Comparison of ENCODE assay signal across 1 cellular context in the genomic region with DNA sequence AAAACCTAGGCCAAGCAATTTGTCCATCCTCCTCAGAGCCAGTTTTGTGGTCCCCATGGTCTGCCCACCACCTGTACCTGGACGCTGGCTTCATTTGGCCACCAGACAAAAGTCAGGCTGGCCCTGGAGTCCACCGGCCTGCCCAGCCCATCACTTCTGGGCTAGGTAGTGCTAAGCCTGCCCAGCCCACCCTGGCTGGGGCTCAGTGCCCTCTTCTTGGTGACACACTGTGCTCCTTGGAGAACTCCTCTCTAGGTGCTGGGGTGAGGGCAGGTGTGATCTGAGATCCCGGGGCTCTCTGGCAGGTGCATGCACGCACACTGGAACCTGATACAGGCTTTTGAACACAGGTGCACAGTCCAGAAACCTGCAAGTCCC.
TF ChIP-seq lines count a peak whose summit lies in the region.

No MANE protein-coding gene starts in this region.

TF ChIP-seq in GM12878, 131 proteins besides CTCF, POLR2A, EP300 and RAD21:
- no peak for TF ChIP-seq CHD4 (IDR thresholded peaks at IDR 0.05)
- TF ChIP-seq MEF2A (IDR thresholded peaks at IDR 0.05; ENCODE audit: insufficient read depth, low read depth, low read length), result no peak
- TF ChIP-seq CEBPZ (IDR thresholded peaks at IDR 0.05; ENCODE audit: low read depth, low read length), result no peak
- TF ChIP-seq, protein P1, sequence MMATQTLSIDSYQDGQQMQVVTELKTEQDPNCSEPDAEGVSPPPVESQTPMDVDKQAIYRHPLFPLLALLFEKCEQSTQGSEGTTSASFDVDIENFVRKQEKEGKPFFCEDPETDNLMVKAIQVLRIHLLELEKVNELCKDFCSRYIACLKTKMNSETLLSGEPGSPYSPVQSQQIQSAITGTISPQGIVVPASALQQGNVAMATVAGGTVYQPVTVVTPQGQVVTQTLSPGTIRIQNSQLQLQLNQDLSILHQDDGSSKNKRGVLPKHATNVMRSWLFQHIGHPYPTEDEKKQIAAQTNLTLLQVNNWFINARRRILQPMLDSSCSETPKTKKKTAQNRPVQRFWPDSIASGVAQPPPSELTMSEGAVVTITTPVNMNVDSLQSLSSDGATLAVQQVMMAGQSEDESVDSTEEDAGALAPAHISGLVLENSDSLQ (IDR thresholded peaks at IDR 0.05), result no peak
- TF ChIP-seq MYC (IDR thresholded peaks at IDR 0.05; ENCODE audit: insufficient read depth, insufficient read length, insufficient replicate concordance, low read length, severe bottlenecking), result no peak
- TF ChIP-seq CEBPB (IDR thresholded peaks at IDR 0.05; ENCODE audit: borderline replicate concordance in 1 of 2, low read depth in 2 of 2, low read length in 2 of 2), result no peak
- TF ChIP-seq NR2C2 (IDR thresholded peaks at IDR 0.05; ENCODE audit: borderline replicate concordance, control insufficient read depth, insufficient read length, low read depth), result no peak
- no peak for TF ChIP-seq E2F8 (IDR thresholded peaks at IDR 0.05; ENCODE audit: low read depth, partially characterized antibody)
